ENCODE assay signal across 7 cellular contexts in genomic region chr2:69798466-69798908, GRCh38. TPM values are rescaled to one million over a fixed set of nuclear protein-coding genes. Genes with fewer than 3 reads are reported as not detected.
DNase-seq lines count a peak whose midpoint lies in the region; ATAC-seq and TF ChIP-seq lines count a peak whose summit lies in the region.

No MANE protein-coding gene starts in this region.

- WGBS in stomach, 5 donors: 25 to 35% (median 32%) methylated on average over 7 of the region's 7 CpGs

- no peaks in the 10 kb centered on the region for H3K36me3 ChIP-seq in H7 (replicated peaks; ENCODE audit: control insufficient read depth, insufficient read depth, low read length)
- H3K36me3 ChIP-seq in stomach: peaks cover 4 to 46% (median 18%) of the 10 kb centered on the region in 4 donors

- peaks cover 16 to 48% (median 29%) of the 10 kb centered on the region in 4 donors for H3K4me1 ChIP-seq in stomach

- no peaks in the 10 kb centered on the region for H3K27me3 Mint-ChIP-seq in activated T-helper 17 cell treated with anti-CD3 and anti-CD28 coated beads, Interleukin-2, amount 50 U/mL, for 72 hours

- H3K27me3 ChIP-seq in H7 (ENCODE audit: control insufficient read depth, insufficient read depth, low read length): no peaks in the 10 kb centered on the region
- H3K27me3 ChIP-seq in stomach: no peaks in the 10 kb centered on the region

- peak overlapping the region; percentile 1 for H3K27ac Mint-ChIP-seq in activated T-helper 17 cell treated with anti-CD3 and anti-CD28 coated beads, Interleukin-2, amount 50 U/mL, for 72 hours

- no peak overlapping the region for H3K4me3 Mint-ChIP-seq in activated T-helper 17 cell treated with anti-CD3 and anti-CD28 coated beads, Interleukin-2, amount 50 U/mL, for 72 hours

- H3K4me1 Mint-ChIP-seq in activated T-helper 17 cell treated with anti-CD3 and anti-CD28 coated beads, Interleukin-2, amount 50 U/mL, for 72 hours: no peaks in the 10 kb centered on the region

- H3K4me3 ChIP-seq in H7 (ENCODE audit: insufficient read depth, low read depth, low read length) (peak overlapping the region; percentile 12; the same call in 1 of the 2 replicates), stomach (peak overlapping the region; percentile 11 to 30 (median 22))

- no peak for TF ChIP-seq CTCF in stomach (IDR thresholded peaks at IDR 0.05)

- TF ChIP-seq POLR2A in stomach (IDR thresholded peaks at IDR 0.05) (no peak), erythroblast (IDR thresholded peaks at IDR 0.05; ENCODE audit: low read length) (no peak)

- H3K27ac ChIP-seq in stomach: peak overlapping the region; percentile 13 to 75 (median 61)

- DNase-seq in H7: no peak
- DNase-seq in iris pigment epithelial cell (ENCODE audit: low read depth): peak; percentile 57
- DNase-seq in stomach: peak; percentile 33
- no peak for DNase-seq in erythroblast (lab: John Stamatoyannopoulos, UW)
- no peak for DNase-seq in NCI-H446 treated with DMSO at 0.1 percent for 48 hours (lab: John Stamatoyannopoulos, UW)

- no peak for TF ChIP-seq EP300 in stomach (IDR thresholded peaks at IDR 0.05)

- ATAC-seq in activated T-helper 17 cell treated with anti-CD3 and anti-CD28 coated beads, Interleukin-2, amount 50 U/mL, for 72 hours (replicated peaks): no peak
- ATAC-seq in HG02571 (IDR thresholded peaks at IDR 0.05; ENCODE audit: unreplicated experiment): no peak

- no peaks in the 10 kb centered on the region for H3K36me3 Mint-ChIP-seq in activated T-helper 17 cell treated with anti-CD3 and anti-CD28 coated beads, Interleukin-2, amount 50 U/mL, for 72 hours (ENCODE audit: low read depth)

- intact Hi-C loops in stomach (cut with DNase I; ENCODE audit: low total_unique reads): no loop called here

- no peaks in the 10 kb centered on the region for H3K9me3 Mint-ChIP-seq in activated T-helper 17 cell treated with anti-CD3 and anti-CD28 coated beads, Interleukin-2, amount 50 U/mL, for 72 hours

- H3K9me3 ChIP-seq in stomach: no peaks in the 10 kb centered on the region

RNA-seq across cellular contexts. Expression of gene GMCL1, which starts 31.0 kb away (rescaled TPM):
- 8.1 and 10.4 TPM in 2 replicates for total RNA-seq in H7 (2014; rRNA removed; shearing (Covaris generic))
- total RNA-seq in activated T-helper 17 cell treated with anti-CD3 and anti-CD28 coated beads, Interleukin-2, amount 50 U/mL, for 72 hours: 10 to 100 TPM; 20.8 to 24.1 TPM
- total RNA-seq in stomach: 10 to 100 TPM in 2 of 5 donors, 1 to 10 TPM in 3; 1.2 to 23.1 (median 4.9) TPM
- polyA plus RNA-seq in stomach: 1 to 10 TPM; 4.7 to 7.9 (median 7.0) TPM

RNA-seq across cellular contexts. Expression of gene ANXA4, which starts 56.6 kb away (rescaled TPM):
- 2.8 and 3.0 TPM in 2 replicates for total RNA-seq in H7 (2014; rRNA removed; shearing (Covaris generic))
- 10 to 100 TPM; 31.5 to 33.0 TPM for total RNA-seq in activated T-helper 17 cell treated with anti-CD3 and anti-CD28 coated beads, Interleukin-2, amount 50 U/mL, for 72 hours
- 100 to 1,000 TPM in 2 of 5 donors, 10 to 100 TPM in 3; 40.8 to 193 (median 58.4) TPM for total RNA-seq in stomach
- polyA plus RNA-seq in stomach: 100 to 1,000 TPM in 1 of 3 donors, 10 to 100 TPM in 2; 67.3 to 113 (median 94.3) TPM

Comparison
In these comparisons a context has a peak if more than half of its experiments do, and no peak if none do; other contexts are left out.
1. DNase-seq: peak in iris pigment epithelial cell (single experiment) and stomach (single experiment); none in H7 (single experiment), erythroblast (0 of 2) and NCI-H446 treated with DMSO at 0.1 percent for 48 hours (single experiment).